In the genomic region with DNA sequence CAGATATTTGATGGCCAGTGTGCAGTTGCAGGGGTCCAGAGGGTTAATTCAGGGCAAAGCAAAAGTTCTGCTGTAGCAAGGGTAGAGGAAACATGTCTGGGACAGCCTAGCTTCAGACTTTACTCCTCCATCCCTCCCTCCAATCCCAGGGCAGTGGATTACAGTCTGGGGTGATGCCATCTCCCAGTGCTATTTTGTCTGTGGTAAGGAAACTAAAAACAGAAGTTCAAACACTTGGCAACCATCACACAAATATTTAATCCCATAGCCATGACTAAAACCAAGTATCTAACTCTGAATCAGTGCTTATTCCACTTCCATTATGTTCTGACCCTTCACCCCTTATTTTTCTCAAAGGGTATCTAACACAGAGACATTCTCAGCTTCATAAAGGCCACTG, we compare ENCODE assay signal across 27 cellular contexts.
A peak's percentile ranks its signal among the peaks of the same experiment; 100 is the strongest.
DNase-seq lines count a peak whose midpoint lies in the region; ATAC-seq, FAIRE-seq and TF ChIP-seq lines count a peak whose summit lies in the region.
"Had no signal": no experiment of that assay in that cellular context is flagged by ENCODE, and none has a peak within 500 bp of the region (broad histone marks: within the 10 kb centered on the region; RNA-seq: fewer than 3 reads in every experiment).

No MANE protein-coding gene starts in this region.

- no peak for TF ChIP-seq POLR2A in K562 (conservative IDR thresholded peaks at IDR 0.05)

- H2BK120ac ChIP-seq in H9 (ENCODE audit: low read depth, low read length, poor library complexity, severe bottlenecking): no peak overlapping the region

- no peak overlapping the region for H3T11ph ChIP-seq in H9 (ENCODE audit: low read length)

- no peak overlapping the region for H3K27ac Mint-ChIP-seq in HFFc6
- no peak overlapping the region for H3K27ac Mint-ChIP-seq in H9
- H3K27ac Mint-ChIP-seq: CD8-positive, alpha-beta T cell; nephron progenitor cell had no signal

- H3K18ac ChIP-seq in H9 (ENCODE audit: insufficient read length, low read depth, low read length): no peak overlapping the region

- no peak for TF ChIP-seq CTCF in AG04449 (IDR thresholded peaks at IDR 0.05; ENCODE audit: insufficient read depth, low read length, missing control alignments)
- TF ChIP-seq CTCF in HFFc6 (IDR thresholded peaks at IDR 0.05): no peak
- TF ChIP-seq CTCF in K562 (IDR thresholded peaks at IDR 0.05 in 2 of 3, conservative IDR thresholded peaks at IDR 0.05 in 1 of 3; ENCODE audit: insufficient read depth in 2 of 3, low read depth in 1 of 3, low read length in 3 of 3): no peak
- TF ChIP-seq CTCF in H9 (conservative IDR thresholded peaks at IDR 0.05): no peak

- H3K4me3 Mint-ChIP-seq in HFFc6 (no peak overlapping the region), H9 (no peak overlapping the region)
- H3K4me3 Mint-ChIP-seq: CD8-positive, alpha-beta T cell; nephron progenitor cell had no signal

- no peaks in the 10 kb centered on the region for H3K79me1 ChIP-seq in H9 (ENCODE audit: insufficient read depth, low read depth, low read length, poor library complexity, severe bottlenecking)

- POLR2A ChIA-PET in AG04449 (lab: Yijun Ruan, JAX): no interaction called here
- POLR2A ChIA-PET in K562 (lab: Yijun Ruan, JAX): no interaction called here

- no peak overlapping the region for H2BK12ac ChIP-seq in H9 (ENCODE audit: insufficient read length, low read depth, low read length)

- no peaks in the 10 kb centered on the region for H3K4me1 ChIP-seq in K562 (replicated peaks in 1 of 2; ENCODE audit: control insufficient read depth in 2 of 2, insufficient read depth in 2 of 2, low read length in 2 of 2)
- H3K4me1 ChIP-seq in H9 (ENCODE audit: insufficient read depth, low read length): no peaks in the 10 kb centered on the region
- H3K4me1 ChIP-seq: esophagus squamous epithelium, Peyer's patch, psoas muscle, spleen had no signal

- CTCF ChIA-PET in AG04449 (lab: Yijun Ruan, JAX) (no interaction called here), K562 (lab: Yijun Ruan, JAX; ENCODE audit: low intra/inter-chr PET ratio) (no interaction called here)

- no peak overlapping the region for H3K56ac ChIP-seq in H9 (ENCODE audit: insufficient read length, low read depth, low read length)

- TF ChIP-seq EP300 in K562 (IDR thresholded peaks at IDR 0.05; ENCODE audit: low read length): no peak

- no peak for FAIRE-seq in K562 (lab: Jason Lieb, UNC)
- FAIRE-seq: A204.1, HTR-8/SVneo, kidney had no signal

- H3K27me3 Mint-ChIP-seq in HFFc6 (ENCODE audit: insufficient read depth) (peaks cover 2% of the 10 kb centered on the region; the same call in 1 of the 2 replicates), H9 (ENCODE audit: low read depth) (no peaks in the 10 kb centered on the region)

- DNase-seq in AG04449 (ENCODE audit: low read depth, low spot score) (peak; percentile 17), HFFc6 (peak; percentile 45), K562 (ENCODE audit: extremely low read depth in 1 of 4, low spot score in 3 of 4) (no peak), iris pigment epithelial cell (ENCODE audit: low read depth) (peak; percentile 28), H9 (no peak), GOT3 (lab: John Stamatoyannopoulos, UW) (no peak)
- DNase-seq: activated CD4-positive, alpha-beta T cell treated with anti-CD3 and anti-CD28 coated beads for 48 hours; CD8-positive, alpha-beta T cell; cerebellar nuclear complex; DMS79; effector CD8-positive, alpha-beta T cell; esophagus squamous epithelium; hippocampal formation; kidney; mesendoderm; NCI-H1417 treated with DMSO at 0.1 percent for 48 hours; NCI-H2171; nephron progenitor cell; Peyer's patch; psoas muscle; spleen had no signal

- no TSS peak for BruUV-seq in K562 (replicated peaks; lab: Mats Ljungman, UMichigan)

- no peak overlapping the region for H3K9ac ChIP-seq in K562 (ENCODE audit: insufficient read depth in 1 of 2, low read depth in 2 of 2, low read length in 2 of 2)
- no peak overlapping the region for H3K9ac ChIP-seq in H9 (ENCODE audit: extremely low read depth, insufficient read length, low read length)

- H3K4me2 ChIP-seq in K562 (ENCODE audit: insufficient read depth, low read length): no peak overlapping the region
- no peak overlapping the region for H3K4me2 ChIP-seq in H9 (ENCODE audit: insufficient read depth, insufficient read length, low read length)

- no peak overlapping the region for H3K4me3 ChIP-seq in AG04449 (ENCODE audit: low read depth, low read length)
- H3K4me3 ChIP-seq in K562: no peak overlapping the region
- H3K4me3 ChIP-seq: esophagus squamous epithelium, Peyer's patch, psoas muscle, SK-N-MC, spleen, thoracic aorta had no signal

- no peak for ATAC-seq in K562
- ATAC-seq in GM19351 (IDR thresholded peaks at IDR 0.05; ENCODE audit: unreplicated experiment): no peak
- no peak for ATAC-seq in HG03439 (IDR thresholded peaks at IDR 0.05; ENCODE audit: unreplicated experiment)
- ATAC-seq: CD8-positive, alpha-beta T cell; psoas muscle had no signal

- in situ Hi-C loops in K562 (cut with MboI): no loop called here

- H4K5ac ChIP-seq in H9 (ENCODE audit: insufficient read length, low read depth, low read length): no peak overlapping the region

- H3K27me3 ChIP-seq in K562 (ENCODE audit: control insufficient read depth in 2 of 2, insufficient read depth in 2 of 2, low read length in 2 of 2) (no peaks in the 10 kb centered on the region), H9 (ENCODE audit: insufficient read depth, low read length) (no peaks in the 10 kb centered on the region)
- H3K27me3 ChIP-seq: esophagus squamous epithelium, Peyer's patch, spleen had no signal

- H3K79me2 ChIP-seq in K562 (ENCODE audit: control insufficient read depth, insufficient read depth, low read length): no peaks in the 10 kb centered on the region
- no peaks in the 10 kb centered on the region for H3K79me2 ChIP-seq in H9 (ENCODE audit: insufficient read depth, low read length)

- no peak overlapping the region for H3K23ac ChIP-seq in H9 (ENCODE audit: insufficient read length, low read depth, low read length)

- H4K8ac ChIP-seq in H9 (replicated peaks; ENCODE audit: insufficient read length, low read depth, low read length): no peak overlapping the region

- H4K20me1 ChIP-seq in K562 (replicated peaks; ENCODE audit: control insufficient read depth, insufficient read depth, low read length) (no peaks in the 10 kb centered on the region), H9 (ENCODE audit: control insufficient read depth, insufficient read depth, insufficient read length) (no peaks in the 10 kb centered on the region)

- peaks cover 24% of the 10 kb centered on the region for H3K4me1 Mint-ChIP-seq in HFFc6 (ENCODE audit: low read depth)
- peaks cover 4% of the 10 kb centered on the region in 2 experiments; a peak in 3 of 4 replicates for H3K4me1 Mint-ChIP-seq in H9
- H3K4me1 Mint-ChIP-seq: nephron progenitor cell had no signal

- intact Hi-C loops in K562 (cut with micrococcal nuclease): no loop called here

- H3K27ac ChIP-seq in K562 (ENCODE audit: extremely low read depth, low read depth, low read length) (no peak overlapping the region), H9 (ENCODE audit: insufficient read length, low read depth, low read length) (no peak overlapping the region)
- H3K27ac ChIP-seq: esophagus squamous epithelium, Peyer's patch, psoas muscle, SK-N-MC, spleen, thoracic aorta had no signal

- H3K9me1 ChIP-seq in K562 (ENCODE audit: control insufficient read depth, insufficient read depth, low read length): no peaks in the 10 kb centered on the region

- H2AK5ac ChIP-seq in H9 (ENCODE audit: insufficient read length, low read length): no peak overlapping the region

- no peaks in the 10 kb centered on the region for H3K36me3 ChIP-seq in K562 (ENCODE audit: control insufficient read depth, insufficient read depth, low read length)
- H3K36me3 ChIP-seq: Peyer's patch, spleen, thoracic aorta had no signal

- no peak overlapping the region for H3K14ac ChIP-seq in H9 (ENCODE audit: insufficient read depth, low read length)

- H3K9me3 Mint-ChIP-seq in HFFc6 (no peaks in the 10 kb centered on the region), H9 (no peaks in the 10 kb centered on the region)
- H3K9me3 Mint-ChIP-seq: nephron progenitor cell had no signal

- TF ChIP-seq RAD21 in K562 (CRISPR knock-in tag; conservative IDR thresholded peaks at IDR 0.05 in 1 of 2, IDR thresholded peaks at IDR 0.05 in 1 of 2): no peak

- H4K91ac ChIP-seq in H9 (ENCODE audit: insufficient read length, low read depth, low read length): no peak overlapping the region

- no peak overlapping the region for H3K4ac ChIP-seq in H9 (ENCODE audit: low read depth, low read length)

- no peaks in the 10 kb centered on the region for H3K36me3 Mint-ChIP-seq in HFFc6 (ENCODE audit: low read depth)
- H3K36me3 Mint-ChIP-seq in H9 (ENCODE audit: insufficient read depth in 1 of 3, low read depth in 3 of 3): no peaks in the 10 kb centered on the region
- H3K36me3 Mint-ChIP-seq: CD8-positive, alpha-beta T cell had no signal

- H3K23me2 ChIP-seq in H9 (ENCODE audit: insufficient read length, low read depth, low read length, poor library complexity, severe bottlenecking): no peaks in the 10 kb centered on the region

- no peak overlapping the region for H2BK5ac ChIP-seq in H9 (ENCODE audit: insufficient read length, low read length)

- no peaks in the 10 kb centered on the region for H3K9me3 ChIP-seq in K562 (replicated peaks; ENCODE audit: control insufficient read depth, insufficient read depth, low read depth, low read length)
- no peaks in the 10 kb centered on the region for H3K9me3 ChIP-seq in H9 (ENCODE audit: control insufficient read depth, low read depth, low read length)
- H3K9me3 ChIP-seq: esophagus squamous epithelium, Peyer's patch, psoas muscle, spleen, thoracic aorta had no signal

- no peak overlapping the region for H2BK20ac ChIP-seq in H9 (ENCODE audit: low read depth, low read length, poor library complexity, severe bottlenecking)

- no peak overlapping the region for H2BK15ac ChIP-seq in H9 (ENCODE audit: low read depth, low read length)

- H2AFZ ChIP-seq in K562 (ENCODE audit: low read depth, low read length) (peak overlapping the region; percentile 9; the same call in 1 of the 2 replicates), H9 (ENCODE audit: low read length) (no peak overlapping the region)

TF ChIP-seq in K562, 482 proteins besides CTCF, POLR2A, EP300 and RAD21 (continues in another document):
- no peak for TF ChIP-seq BRD9 (IDR thresholded peaks at IDR 0.05; ENCODE audit: low read depth, partially characterized antibody)
- no peak for TF ChIP-seq CCAR2 (IDR thresholded peaks at IDR 0.05; ENCODE audit: low read depth, low read length)
- TF ChIP-seq COPS2 (conservative IDR thresholded peaks at IDR 0.05): no peak
- no peak for TF ChIP-seq ZNF408 (CRISPR knock-in tag; IDR thresholded peaks at IDR 0.05; ENCODE audit: low read depth)
- TF ChIP-seq CTBP1 (IDR thresholded peaks at IDR 0.05; ENCODE audit: borderline replicate concordance): no peak
- TF ChIP-seq, protein P1, sequence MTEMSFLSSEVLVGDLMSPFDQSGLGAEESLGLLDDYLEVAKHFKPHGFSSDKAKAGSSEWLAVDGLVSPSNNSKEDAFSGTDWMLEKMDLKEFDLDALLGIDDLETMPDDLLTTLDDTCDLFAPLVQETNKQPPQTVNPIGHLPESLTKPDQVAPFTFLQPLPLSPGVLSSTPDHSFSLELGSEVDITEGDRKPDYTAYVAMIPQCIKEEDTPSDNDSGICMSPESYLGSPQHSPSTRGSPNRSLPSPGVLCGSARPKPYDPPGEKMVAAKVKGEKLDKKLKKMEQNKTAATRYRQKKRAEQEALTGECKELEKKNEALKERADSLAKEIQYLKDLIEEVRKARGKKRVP (CRISPR knock-in tag; IDR thresholded peaks at IDR 0.05): no peak

Comparison
In these comparisons a context has a peak if more than half of its experiments do, and no peak if none do; other contexts are left out.
1. DNase-seq: peak in AG04449 (single experiment), HFFc6 (single experiment) and iris pigment epithelial cell (single experiment); none in K562 (0 of 4), H9 (single experiment) and GOT3 (single experiment).